9 cellular contexts compared by ENCODE assay signal in genomic region chr15:63938486-63939061, GRCh38.
A peak's percentile ranks its signal among the peaks of the same experiment; 100 is the strongest.
DNase-seq lines count a peak whose midpoint lies in the region; ATAC-seq and TF ChIP-seq lines count a peak whose summit lies in the region.
"Had no signal": no experiment of that assay in that cellular context is flagged by ENCODE, and none has a peak within 500 bp of the region (broad histone marks: within the 10 kb centered on the region; RNA-seq: fewer than 3 reads in every experiment).

No MANE protein-coding gene starts in this region.

- TF ChIP-seq CTCF in chondrocyte (IDR thresholded peaks at IDR 0.05), result no peak

- ATAC-seq in natural killer cell treated with Interleukin-12 subunit alpha and Interleukin-12 subunit beta and Interleukin-15 and Interleukin-18, amount 100 ng/mL, for 72 hours, result peak; percentile 37 to 55
- no peak for ATAC-seq in GM21723 (IDR thresholded peaks at IDR 0.05; ENCODE audit: unreplicated experiment)
- no peak for ATAC-seq in HG03460 (IDR thresholded peaks at IDR 0.05; ENCODE audit: unreplicated experiment)

- no peaks in the 10 kb centered on the region for H3K9me3 Mint-ChIP-seq in activated naive CD4-positive, alpha-beta T cell treated with anti-CD3 and anti-CD28 coated beads, Interleukin-2, amount 10 ng/mL, durations not matched to agents 7 days and 5 days
- no peaks in the 10 kb centered on the region for H3K9me3 Mint-ChIP-seq in natural killer cell treated with Interleukin-12 subunit alpha and Interleukin-12 subunit beta and Interleukin-15 and Interleukin-18, amount 100 ng/mL, for 72 hours
- H3K9me3 Mint-ChIP-seq in chondrocyte (ENCODE audit: low read depth), result no peaks in the 10 kb centered on the region

- H3K36me3 Mint-ChIP-seq in activated naive CD4-positive, alpha-beta T cell treated with anti-CD3 and anti-CD28 coated beads, Interleukin-2, amount 10 ng/mL, durations not matched to agents 7 days and 5 days, result peaks cover 4% of the 10 kb centered on the region
- no peaks in the 10 kb centered on the region for H3K36me3 Mint-ChIP-seq in natural killer cell treated with Interleukin-12 subunit alpha and Interleukin-12 subunit beta and Interleukin-15 and Interleukin-18, amount 100 ng/mL, for 72 hours
- H3K36me3 Mint-ChIP-seq in chondrocyte (ENCODE audit: low read depth), result no peaks in the 10 kb centered on the region

- CTCF ChIA-PET in activated naive CD4-positive, alpha-beta T cell treated with anti-CD3 and anti-CD28 coated beads, Interleukin-2, amount 10 ng/mL, durations not matched to agents 7 days and 5 days (lab: Charles Lee), result no interaction called here

- no peak overlapping the region for H3K4me3 Mint-ChIP-seq in activated naive CD4-positive, alpha-beta T cell treated with anti-CD3 and anti-CD28 coated beads, Interleukin-2, amount 10 ng/mL, durations not matched to agents 7 days and 5 days
- peak overlapping the region; percentile 81 for H3K4me3 Mint-ChIP-seq in natural killer cell treated with Interleukin-12 subunit alpha and Interleukin-12 subunit beta and Interleukin-15 and Interleukin-18, amount 100 ng/mL, for 72 hours
- H3K4me3 Mint-ChIP-seq in chondrocyte (ENCODE audit: unreplicated experiment), result no peak overlapping the region

- peaks cover 29% of the 10 kb centered on the region for H3K4me1 Mint-ChIP-seq in activated naive CD4-positive, alpha-beta T cell treated with anti-CD3 and anti-CD28 coated beads, Interleukin-2, amount 10 ng/mL, durations not matched to agents 7 days and 5 days
- H3K4me1 Mint-ChIP-seq in natural killer cell treated with Interleukin-12 subunit alpha and Interleukin-12 subunit beta and Interleukin-15 and Interleukin-18, amount 100 ng/mL, for 72 hours (ENCODE audit: low read depth in 2 of 2), result peaks cover 37% of the 10 kb centered on the region in 2 donors
- H3K4me1 Mint-ChIP-seq in chondrocyte (ENCODE audit: low read depth), result peaks cover 32% of the 10 kb centered on the region

- H3K27me3 Mint-ChIP-seq in activated naive CD4-positive, alpha-beta T cell treated with anti-CD3 and anti-CD28 coated beads, Interleukin-2, amount 10 ng/mL, durations not matched to agents 7 days and 5 days, result peaks cover 4% of the 10 kb centered on the region
- no peaks in the 10 kb centered on the region for H3K27me3 Mint-ChIP-seq in natural killer cell treated with Interleukin-12 subunit alpha and Interleukin-12 subunit beta and Interleukin-15 and Interleukin-18, amount 100 ng/mL, for 72 hours
- H3K27me3 Mint-ChIP-seq in chondrocyte (ENCODE audit: low read depth), result no peaks in the 10 kb centered on the region

- DNase-seq in stimulated activated CD4-positive, alpha-beta T cell treated with anti-CD3 and anti-CD28 coated beads, Interleukin-12 subunit alpha, Interleukin-12 subunit beta, amount 100 ng/mL, for 4 hours, result peak; percentile 9
- no peak for DNase-seq in stimulated activated CD4-positive, alpha-beta T cell treated with anti-CD3 and anti-CD28 coated beads, Interleukin-4, amount 100 ng/mL, for 1 hour
- peak; percentile 22 for DNase-seq in activated naive CD4-positive, alpha-beta T cell treated with anti-CD3 and anti-CD28 coated beads, Interleukin-2, amount 10 ng/mL, durations not matched to agents 7 days and 5 days
- no peak for DNase-seq in natural killer cell treated with Interleukin-12 subunit alpha and Interleukin-12 subunit beta and Interleukin-15 and Interleukin-18, amount 100 ng/mL, for 72 hours (ENCODE audit: low spot score)
- DNase-seq in chondrocyte (ENCODE audit: low spot score), result no peak
- no peak for DNase-seq in anterior cingulate cortex (lab: John Stamatoyannopoulos, UW)
- DNase-seq: NCI-H1105 treated with DMSO at 0.1 percent for 48 hours had no signal

- peak overlapping the region; percentile 8 for H3K27ac Mint-ChIP-seq in activated naive CD4-positive, alpha-beta T cell treated with anti-CD3 and anti-CD28 coated beads, Interleukin-2, amount 10 ng/mL, durations not matched to agents 7 days and 5 days
- peak overlapping the region; percentile 84 for H3K27ac Mint-ChIP-seq in natural killer cell treated with Interleukin-12 subunit alpha and Interleukin-12 subunit beta and Interleukin-15 and Interleukin-18, amount 100 ng/mL, for 72 hours
- H3K27ac Mint-ChIP-seq in chondrocyte (ENCODE audit: unreplicated experiment), result no peak overlapping the region

Comparison
In these comparisons a context has a peak if more than half of its experiments do, and no peak if none do; other contexts are left out.
1. DNase-seq: peak in stimulated activated CD4-positive, alpha-beta T cell treated with anti-CD3 and anti-CD28 coated beads, Interleukin-12 subunit alpha, Interleukin-12 subunit beta, amount 100 ng/mL, for 4 hours (single experiment) and activated naive CD4-positive, alpha-beta T cell treated with anti-CD3 and anti-CD28 coated beads, Interleukin-2, amount 10 ng/mL, durations not matched to agents 7 days and 5 days (single experiment); none in stimulated activated CD4-positive, alpha-beta T cell treated with anti-CD3 and anti-CD28 coated beads, Interleukin-4, amount 100 ng/mL, for 1 hour (single experiment), natural killer cell treated with Interleukin-12 subunit alpha and Interleukin-12 subunit beta and Interleukin-15 and Interleukin-18, amount 100 ng/mL, for 72 hours (single experiment), chondrocyte (single experiment) and anterior cingulate cortex (0 of 58).
2. ATAC-seq: peak in natural killer cell treated with Interleukin-12 subunit alpha and Interleukin-12 subunit beta and Interleukin-15 and Interleukin-18, amount 100 ng/mL, for 72 hours (2 of 2); none in GM21723 (single experiment) and HG03460 (single experiment).